1 cellular context compared by ENCODE assay signal in the genomic region with DNA sequence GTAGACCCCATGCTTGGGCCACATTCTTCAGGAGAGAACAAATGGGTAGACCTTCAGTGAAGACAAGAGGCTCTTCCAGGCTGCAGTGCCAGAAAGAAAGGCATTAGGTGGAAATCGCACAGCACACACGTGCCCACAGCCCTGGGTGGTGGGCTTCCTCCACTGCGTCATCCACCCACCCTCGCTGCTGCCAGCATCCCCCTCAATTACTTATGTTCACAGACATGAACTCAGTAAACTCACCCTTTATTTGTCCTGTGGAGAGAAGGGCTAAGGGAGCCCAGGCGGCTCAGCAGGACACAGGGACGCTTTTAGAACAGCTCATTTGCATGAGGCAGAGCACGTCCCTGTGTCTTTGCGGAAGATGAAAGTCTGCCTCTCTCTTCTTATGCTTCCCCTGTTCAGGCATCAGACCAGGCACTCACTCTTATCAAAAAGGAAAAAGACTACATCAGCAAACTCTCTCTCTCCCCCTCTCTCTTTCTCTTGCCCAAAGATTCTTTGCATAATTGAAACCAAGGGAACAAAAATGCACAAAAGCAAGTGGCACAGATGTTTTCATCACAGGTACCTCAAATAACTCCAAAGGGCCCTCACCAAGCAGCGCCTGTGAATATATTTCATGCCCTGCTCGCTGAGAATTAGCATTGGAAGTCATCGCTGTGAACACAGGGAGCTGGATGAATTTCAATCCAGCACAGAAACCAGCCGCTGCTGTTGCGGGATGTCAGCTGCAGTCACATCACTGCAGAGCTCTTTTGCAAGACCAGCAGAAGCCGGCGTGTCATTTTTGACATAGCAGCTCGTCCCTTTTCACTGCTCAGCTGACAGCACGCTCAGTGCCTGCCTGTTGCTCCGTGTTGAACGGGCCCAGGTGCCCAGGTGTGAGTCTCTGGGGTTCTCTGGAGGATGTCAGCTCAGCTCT.
TF ChIP-seq lines count a peak whose summit lies in the region.

No MANE protein-coding gene starts in this region.

TF ChIP-seq in H1, 55 proteins besides CTCF, POLR2A, EP300 and RAD21 (continued from another document):
- TF ChIP-seq, protein P1, sequence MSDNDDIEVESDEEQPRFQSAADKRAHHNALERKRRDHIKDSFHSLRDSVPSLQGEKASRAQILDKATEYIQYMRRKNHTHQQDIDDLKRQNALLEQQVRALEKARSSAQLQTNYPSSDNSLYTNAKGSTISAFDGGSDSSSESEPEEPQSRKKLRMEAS (IDR thresholded peaks at IDR 0.05), result no peak
- TF ChIP-seq CREB1 (IDR thresholded peaks at IDR 0.05) (no peak), KDM4A (IDR thresholded peaks at IDR 0.05; ENCODE audit: low read depth, low read length, severe bottlenecking) (no peak), SIX5 (IDR thresholded peaks at IDR 0.05; ENCODE audit: low read depth, low read length) (no peak), SRF (IDR thresholded peaks at IDR 0.05; ENCODE audit: low read depth, low read length) (no peak)
